In genomic region chr15:101093959-101094358, GRCh38 we compare ENCODE assay signal across 25 cellular contexts.
"Had no signal": no experiment of that assay in that cellular context is flagged by ENCODE, and none has a peak within 500 bp of the region (broad histone marks: within the 10 kb centered on the region; RNA-seq: fewer than 3 reads in every experiment).

No MANE protein-coding gene starts in this region.

- ATAC-seq: activated CD4-positive, CD25-positive, alpha-beta regulatory T cell treated with anti-CD3 and anti-CD28 coated beads, Interleukin-2, amount 50 U/mL, for 24 hours; body of pancreas; heart right ventricle; right cardiac atrium; SK-N-SH treated with all-trans-retinoic acid at 6 μM for 48 hours; T-helper 17 cell had no signal

- H3K27ac ChIP-seq: body of pancreas, epithelial cell of prostate, esophagus squamous epithelium, testis, WERI-Rb-1 had no signal

- H3K36me3 Mint-ChIP-seq: mesothelial cell of epicardium, naive B cell, type B pancreatic cell had no signal

- H3K4me3 Mint-ChIP-seq: mesothelial cell of epicardium, naive B cell, T-helper 17 cell, type B pancreatic cell had no signal

- H3K36me3 ChIP-seq: adrenal gland, esophagus squamous epithelium, heart right ventricle, uterus, WERI-Rb-1 had no signal

- H3K27ac Mint-ChIP-seq: activated naive CD4-positive, alpha-beta T cell treated with anti-CD3 and anti-CD28 coated beads, Interleukin-2, amount 50 U/mL, for 72 hours; mesothelial cell of epicardium; T-helper 17 cell; type B pancreatic cell had no signal

- DNase-seq: activated CD8-positive, alpha-beta memory T cell treated with anti-CD3 and anti-CD28 coated beads, Interleukin-2, amount 50 U/mL, for 48 hours; activated naive CD4-positive, alpha-beta T cell; adrenal gland; body of pancreas; dermis blood vessel endothelial cell; effector CD4-positive, alpha-beta T cell; esophagus squamous epithelium; foreskin melanocyte; heart right ventricle; naive B cell; right cardiac atrium; stimulated activated CD4-positive, alpha-beta T cell treated with anti-CD3 and anti-CD28 coated beads, Interleukin-15, amount 100 ng/mL, for 24 hours; stimulated activated CD4-positive, alpha-beta T cell treated with anti-CD3 and anti-CD28 coated beads, Interleukin-2, amount 100 ng/mL, for 24 hours; stimulated activated naive CD4-positive, alpha-beta T cell treated with Interleukin-2 at 50 U/mL for 16 hours; T-helper 17 cell; T1000; testis; uterus; WERI-Rb-1 had no signal

- H3K9me3 ChIP-seq: adrenal gland, body of pancreas, esophagus squamous epithelium, testis, uterus had no signal

- H3K27me3 ChIP-seq: adrenal gland, body of pancreas, esophagus squamous epithelium, heart right ventricle, testis, uterus had no signal

- H3K9me3 Mint-ChIP-seq: activated naive CD4-positive, alpha-beta T cell treated with anti-CD3 and anti-CD28 coated beads, Interleukin-2, amount 50 U/mL, for 72 hours; naive B cell; type B pancreatic cell had no signal

- H3K4me3 ChIP-seq: adrenal gland, body of pancreas, esophagus squamous epithelium, heart right ventricle, testis, uterus had no signal

- H3K27me3 Mint-ChIP-seq: type B pancreatic cell had no signal

- H3K4me1 ChIP-seq: body of pancreas, uterus had no signal
